In the genomic region with DNA sequence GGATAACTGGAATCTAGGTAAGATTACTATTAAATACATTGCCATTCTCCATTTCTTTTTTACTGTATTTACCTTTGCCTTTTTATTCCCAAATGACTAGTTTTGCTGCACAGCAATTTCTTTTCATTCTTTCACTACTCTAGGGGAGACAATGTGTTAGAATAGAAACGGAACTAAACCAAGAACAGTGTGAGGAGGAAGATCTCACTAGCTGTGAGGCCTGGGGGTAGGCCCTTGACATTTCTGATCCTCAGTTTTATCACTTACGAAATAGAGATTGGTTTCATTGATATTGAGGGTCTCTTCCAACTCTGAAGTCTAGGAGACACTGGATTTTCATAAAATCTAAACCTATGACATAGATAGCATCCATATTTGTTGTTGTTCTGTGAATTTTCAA, we compare ENCODE assay signal across 25 cellular contexts.
"Had no signal": no experiment of that assay in that cellular context is flagged by ENCODE, and none has a peak within 500 bp of the region (broad histone marks: within the 10 kb centered on the region; RNA-seq: fewer than 3 reads in every experiment).

No MANE protein-coding gene starts in this region.

- H3K4me1 ChIP-seq: testis, transverse colon had no signal

- H3K9me3 Mint-ChIP-seq: activated T-cell treated with anti-CD3 and anti-CD28 coated beads, Interleukin-2, amount 50 U/mL, for 24 hours; brain; memory B cell had no signal

- H3K27me3 ChIP-seq: ascending aorta, cardiac muscle cell, dorsolateral prefrontal cortex, foreskin keratinocyte, heart left ventricle, spleen, testis, transverse colon had no signal

- H3K9me3 ChIP-seq: ascending aorta, heart left ventricle, spleen, testis, transverse colon had no signal

- H3K27ac ChIP-seq: ascending aorta, cardiac muscle cell, coronary artery, foreskin keratinocyte, testis, transverse colon had no signal

- DNase-seq: activated CD4-positive, alpha-beta T cell treated with anti-CD3 and anti-CD28 coated beads for 48 hours; activated CD4-positive, alpha-beta T cell treated with anti-CD3 and anti-CD28 coated beads, Interleukin-2, amount 50 U/mL, for 48 hours; activated CD4-positive, CD25-positive, alpha-beta regulatory T cell; activated CD8-positive, alpha-beta memory T cell treated with anti-CD3 and anti-CD28 coated beads, Interleukin-2, amount 50 U/mL, for 48 hours; activated gamma-delta T cell; activated naive CD4-positive, alpha-beta T cell treated with anti-CD3 and anti-CD28 coated beads, Interleukin-2, amount 10 ng/mL, durations not matched to agents 7 days and 5 days; activated naive CD8-positive, alpha-beta T cell treated with anti-CD3 and anti-CD28 coated beads, Interleukin-2, amount 10 ng/mL, durations not matched to agents 7 days and 5 days; activated T-cell treated with anti-CD3 and anti-CD28 coated beads, Interleukin-2, amount 50 U/mL, for 24 hours; dorsolateral prefrontal cortex; heart left ventricle; hypothalamus; naive thymus-derived CD8-positive, alpha-beta T cell; posterior cingulate gyrus; right cardiac atrium; spleen; stimulated activated naive CD4-positive, alpha-beta T cell treated with Interleukin-2 at 50 U/mL for 16 hours; testis; transverse colon had no signal

- H3K36me3 Mint-ChIP-seq: activated naive CD4-positive, alpha-beta T cell treated with anti-CD3 and anti-CD28 coated beads, Interleukin-2, amount 10 ng/mL, durations not matched to agents 7 days and 5 days; brain; memory B cell had no signal

- H3K36me3 ChIP-seq: ascending aorta, cardiac muscle cell, heart left ventricle, spleen, transverse colon had no signal

- H3K4me1 Mint-ChIP-seq: brain, memory B cell had no signal

- H3K4me3 ChIP-seq: ascending aorta, cardiac muscle cell, coronary artery, dorsolateral prefrontal cortex, heart left ventricle, spleen, testis, transverse colon had no signal

- H3K27ac Mint-ChIP-seq: activated naive CD4-positive, alpha-beta T cell treated with anti-CD3 and anti-CD28 coated beads, Interleukin-2, amount 10 ng/mL, durations not matched to agents 7 days and 5 days; activated naive CD8-positive, alpha-beta T cell treated with anti-CD3 and anti-CD28 coated beads, Interleukin-2, amount 10 ng/mL, durations not matched to agents 7 days and 5 days; activated T-cell treated with anti-CD3 and anti-CD28 coated beads, Interleukin-2, amount 50 U/mL, for 24 hours; memory B cell had no signal

- ATAC-seq: esophagus mucosa; foreskin keratinocyte; heart left ventricle; naive thymus-derived CD8-positive, alpha-beta T cell; right cardiac atrium had no signal

- H3K4me3 Mint-ChIP-seq: activated naive CD4-positive, alpha-beta T cell treated with anti-CD3 and anti-CD28 coated beads, Interleukin-2, amount 10 ng/mL, durations not matched to agents 7 days and 5 days; activated naive CD8-positive, alpha-beta T cell treated with anti-CD3 and anti-CD28 coated beads, Interleukin-2, amount 10 ng/mL, durations not matched to agents 7 days and 5 days; activated T-cell treated with anti-CD3 and anti-CD28 coated beads, Interleukin-2, amount 50 U/mL, for 24 hours; brain; memory B cell; naive thymus-derived CD8-positive, alpha-beta T cell had no signal

- H3K27me3 Mint-ChIP-seq: activated naive CD4-positive, alpha-beta T cell treated with anti-CD3 and anti-CD28 coated beads, Interleukin-2, amount 10 ng/mL, durations not matched to agents 7 days and 5 days; activated naive CD8-positive, alpha-beta T cell treated with anti-CD3 and anti-CD28 coated beads, Interleukin-2, amount 10 ng/mL, durations not matched to agents 7 days and 5 days; activated T-cell treated with anti-CD3 and anti-CD28 coated beads, Interleukin-2, amount 50 U/mL, for 24 hours; brain; memory B cell; naive thymus-derived CD8-positive, alpha-beta T cell had no signal
